8 cellular contexts compared by ENCODE assay signal in the genomic region with DNA sequence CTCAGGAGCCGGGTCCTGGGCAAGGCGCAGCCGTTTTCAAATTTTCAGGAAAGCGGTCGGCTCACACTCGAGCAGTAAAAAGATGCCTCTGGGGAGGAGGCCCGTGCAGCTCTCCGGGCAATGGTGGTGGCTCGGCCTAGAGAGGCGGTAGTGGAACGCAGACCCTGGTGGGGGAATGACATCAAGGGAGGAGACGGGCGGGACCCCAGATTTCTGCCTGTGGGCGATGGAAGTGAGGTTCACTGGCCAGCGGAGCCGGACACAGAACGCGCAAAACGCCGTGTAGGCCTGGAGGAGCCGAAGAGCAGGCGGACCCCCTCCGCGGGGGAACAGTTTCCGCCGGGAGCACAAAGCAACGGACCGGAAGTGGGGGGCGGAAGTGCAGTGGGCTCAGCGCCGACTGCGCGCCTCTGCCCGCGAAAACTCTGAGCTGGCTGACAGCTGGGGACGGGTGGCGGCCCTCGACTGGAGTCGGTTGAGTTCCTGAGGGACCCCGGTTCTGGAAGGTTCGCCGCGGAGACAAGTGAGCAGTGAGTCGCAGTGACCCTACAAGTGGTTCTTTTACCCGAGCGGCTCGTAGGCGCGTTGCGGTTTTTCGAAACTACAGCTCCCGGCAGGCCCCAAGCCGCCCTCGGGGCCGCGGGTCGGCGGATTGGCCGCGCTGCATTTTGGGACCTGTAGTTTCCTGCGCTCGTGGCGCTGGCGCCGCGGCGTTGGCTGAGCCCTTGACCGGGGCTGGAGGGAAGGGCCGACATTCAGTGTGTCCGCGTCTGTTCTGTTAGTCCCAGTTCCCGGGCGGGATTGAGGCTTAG. TPM values are rescaled to one million over a fixed set of nuclear protein-coding genes. Genes with fewer than 3 reads are reported as not detected.
A peak's percentile ranks its signal among the peaks of the same experiment; 100 is the strongest.
DNase-seq lines count a peak whose midpoint lies in the region; ATAC-seq and TF ChIP-seq lines count a peak whose summit lies in the region.

A gene with protein sequence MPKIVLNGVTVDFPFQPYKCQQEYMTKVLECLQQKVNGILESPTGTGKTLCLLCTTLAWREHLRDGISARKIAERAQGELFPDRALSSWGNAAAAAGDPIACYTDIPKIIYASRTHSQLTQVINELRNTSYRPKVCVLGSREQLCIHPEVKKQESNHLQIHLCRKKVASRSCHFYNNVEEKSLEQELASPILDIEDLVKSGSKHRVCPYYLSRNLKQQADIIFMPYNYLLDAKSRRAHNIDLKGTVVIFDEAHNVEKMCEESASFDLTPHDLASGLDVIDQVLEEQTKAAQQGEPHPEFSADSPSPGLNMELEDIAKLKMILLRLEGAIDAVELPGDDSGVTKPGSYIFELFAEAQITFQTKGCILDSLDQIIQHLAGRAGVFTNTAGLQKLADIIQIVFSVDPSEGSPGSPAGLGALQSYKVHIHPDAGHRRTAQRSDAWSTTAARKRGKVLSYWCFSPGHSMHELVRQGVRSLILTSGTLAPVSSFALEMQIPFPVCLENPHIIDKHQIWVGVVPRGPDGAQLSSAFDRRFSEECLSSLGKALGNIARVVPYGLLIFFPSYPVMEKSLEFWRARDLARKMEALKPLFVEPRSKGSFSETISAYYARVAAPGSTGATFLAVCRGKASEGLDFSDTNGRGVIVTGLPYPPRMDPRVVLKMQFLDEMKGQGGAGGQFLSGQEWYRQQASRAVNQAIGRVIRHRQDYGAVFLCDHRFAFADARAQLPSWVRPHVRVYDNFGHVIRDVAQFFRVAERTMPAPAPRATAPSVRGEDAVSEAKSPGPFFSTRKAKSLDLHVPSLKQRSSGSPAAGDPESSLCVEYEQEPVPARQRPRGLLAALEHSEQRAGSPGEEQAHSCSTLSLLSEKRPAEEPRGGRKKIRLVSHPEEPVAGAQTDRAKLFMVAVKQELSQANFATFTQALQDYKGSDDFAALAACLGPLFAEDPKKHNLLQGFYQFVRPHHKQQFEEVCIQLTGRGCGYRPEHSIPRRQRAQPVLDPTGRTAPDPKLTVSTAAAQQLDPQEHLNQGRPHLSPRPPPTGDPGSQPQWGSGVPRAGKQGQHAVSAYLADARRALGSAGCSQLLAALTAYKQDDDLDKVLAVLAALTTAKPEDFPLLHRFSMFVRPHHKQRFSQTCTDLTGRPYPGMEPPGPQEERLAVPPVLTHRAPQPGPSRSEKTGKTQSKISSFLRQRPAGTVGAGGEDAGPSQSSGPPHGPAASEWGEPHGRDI (N-terminal part only) (plus strand): TSS at position 376 of the 812 bp plus-strand sequence. CDS start 1,091 bp downstream, outside the sequence.

- peak within 1 kb of the TSS; percentile 89 for H3K27ac Mint-ChIP-seq in activated CD4-positive, alpha-beta T cell treated with anti-CD3 and anti-CD28 coated beads, Interleukin-2, amount 10 ng/mL, durations not matched to agents 24 days and 14 days

- DNase-seq in BJ (ENCODE audit: low read depth) (peak; percentile 31), GM19240 (ENCODE audit: insufficient read length, low spot score) (peak; percentile 100), NCI-H526 treated with DMSO at 0.1 percent for 48 hours (lab: John Stamatoyannopoulos, UW) (peak; percentile 95), coronary artery (ENCODE audit: low spot score) (peak; percentile 95), left colon (peak; percentile 89 to 92)
- peak; percentile 98 for DNase-seq in activated CD4-positive, alpha-beta T cell treated with anti-CD3 and anti-CD28 coated beads, Interleukin-2, amount 10 ng/mL, durations not matched to agents 24 days and 14 days
- peak; percentile 86 for DNase-seq in stimulated activated CD4-positive, alpha-beta T cell treated with anti-CD3 and anti-CD28 coated beads, Interleukin-1b, Interleukin-23, amount 100 ng/mL, for 48 hours

- H3K4me1 Mint-ChIP-seq in activated CD4-positive, alpha-beta T cell treated with anti-CD3 and anti-CD28 coated beads, Interleukin-2, amount 10 ng/mL, durations not matched to agents 24 days and 14 days: peaks cover 34% of the 10 kb centered on the region

- H3K36me3 ChIP-seq in BJ (ENCODE audit: control insufficient read depth, insufficient read depth, low read length): peaks cover 21% of the 10 kb centered on the region

- POLR2A ChIA-PET in BJ (lab: Charles Lee): interaction anchor here (0.6 to 0.8 kb wide), 3 partner anchors 17 to 313 kb away, joined by 3 to 10 read pairs (median 3); no protein-coding TSS in a partner anchor

- H3K27ac ChIP-seq in coronary artery: peak within 1 kb of the TSS; percentile 77 to 88

- CTCF ChIA-PET in BJ (lab: Yijun Ruan, JAX): interaction anchor here (0.8 to 1.5 kb wide), 4 partner anchors 10 to 120 kb away, joined by 3 to 6 read pairs (median 4); a partner anchor contains a TSS

- TF ChIP-seq CTCF in BJ (IDR thresholded peaks at IDR 0.05; ENCODE audit: insufficient read depth, low read depth, low read length): no peak
- no peak for TF ChIP-seq CTCF in coronary artery (IDR thresholded peaks at IDR 0.05)

- H3K36me3 Mint-ChIP-seq in activated CD4-positive, alpha-beta T cell treated with anti-CD3 and anti-CD28 coated beads, Interleukin-2, amount 10 ng/mL, durations not matched to agents 24 days and 14 days (ENCODE audit: low read depth): peaks cover 7% of the 10 kb centered on the region

- H3K9me3 Mint-ChIP-seq in activated CD4-positive, alpha-beta T cell treated with anti-CD3 and anti-CD28 coated beads, Interleukin-2, amount 10 ng/mL, durations not matched to agents 24 days and 14 days: no peaks in the 10 kb centered on the region

- ATAC-seq in HG03457 (IDR thresholded peaks at IDR 0.05; ENCODE audit: unreplicated experiment) (peak; percentile 62), left colon (peak; percentile 97)

- peak within 1 kb of the TSS; percentile 93 for H3K4me3 Mint-ChIP-seq in activated CD4-positive, alpha-beta T cell treated with anti-CD3 and anti-CD28 coated beads, Interleukin-2, amount 10 ng/mL, durations not matched to agents 24 days and 14 days

- H3K27me3 Mint-ChIP-seq in activated CD4-positive, alpha-beta T cell treated with anti-CD3 and anti-CD28 coated beads, Interleukin-2, amount 10 ng/mL, durations not matched to agents 24 days and 14 days: peaks cover 2% of the 10 kb centered on the region

- H3K4me3 ChIP-seq in BJ (ENCODE audit: low read depth, low read length) (peak within 1 kb of the TSS; percentile 85), coronary artery (peak within 1 kb of the TSS; percentile 87)

- intact Hi-C loops in activated CD4-positive, alpha-beta T cell treated with anti-CD3 and anti-CD28 coated beads, Interleukin-2, amount 10 ng/mL, durations not matched to agents 24 days and 14 days (cut with micrococcal nuclease): loop anchor here (1.0 kb wide), 2 partner anchors 30 to 49 kb away; a partner anchor contains a TSS
- intact Hi-C loops in left colon (cut with DNase I, micrococcal nuclease): no loop called here

- H3K27me3 ChIP-seq in BJ (ENCODE audit: control insufficient read depth, insufficient read depth, low read length): no peaks in the 10 kb centered on the region

RNA-seq across cellular contexts. Expression of the gene that starts here (rescaled TPM):
- 13.6 and 18.3 TPM in 2 replicates for polyA plus RNA-seq in BJ (2011; rRNA removed)
- 18.6 and 27.2 TPM in 2 replicates for polyA minus RNA-seq in BJ (2011; rRNA and poly(A)+ RNA removed)
- total RNA-seq in activated CD4-positive, alpha-beta T cell treated with anti-CD3 and anti-CD28 coated beads, Interleukin-2, amount 10 ng/mL, durations not matched to agents 24 days and 14 days: 60.7 and 64.7 TPM in 2 replicates
- total RNA-seq in left colon: 10 to 100 TPM; 16.9 to 34.6 TPM

Comparison
In these comparisons a context has a peak if more than half of its experiments do, and no peak if none do; other contexts are left out.
1. Peak in every context shown above with its lines: DNase-seq, ATAC-seq, H3K4me3 ChIP-seq and H3K27ac ChIP-seq.
2. DNase-seq: peak in every context shown above with its lines; median percentile 100 in GM19240; 98 in activated CD4-positive, alpha-beta T cell treated with anti-CD3 and anti-CD28 coated beads, Interleukin-2, amount 10 ng/mL, durations not matched to agents 24 days and 14 days; 95 in NCI-H526 treated with DMSO at 0.1 percent for 48 hours; 95 in coronary artery; 90 in left colon; 86 in stimulated activated CD4-positive, alpha-beta T cell treated with anti-CD3 and anti-CD28 coated beads, Interleukin-1b, Interleukin-23, amount 100 ng/mL, for 48 hours; 31 in BJ.